In the genomic region with DNA sequence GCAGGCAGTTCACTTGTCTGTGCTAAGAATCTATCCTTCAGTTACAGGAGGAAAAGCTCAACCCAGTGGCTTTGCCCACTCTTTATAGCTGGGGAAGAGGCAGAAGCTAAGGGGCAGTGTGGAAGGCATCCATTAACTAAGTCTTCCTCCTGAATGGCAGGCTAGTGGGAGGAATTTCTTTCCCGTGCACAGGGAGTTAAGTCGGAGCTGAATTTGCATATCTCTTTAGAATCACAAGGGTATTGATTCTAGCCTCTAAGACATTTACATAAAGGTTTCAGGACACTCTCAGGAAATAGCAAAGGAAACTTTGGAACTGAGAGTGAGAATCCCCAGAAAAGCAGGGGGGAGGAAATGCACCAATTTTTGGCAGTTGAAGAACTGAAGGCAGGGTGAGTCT, we compare ENCODE assay signal across 1 cellular context.
TF ChIP-seq lines count a peak whose summit lies in the region.

No MANE protein-coding gene starts in this region.

TF ChIP-seq in GM23338, 12 proteins besides CTCF, POLR2A, EP300 and RAD21 (continued from another document):
- TF ChIP-seq ZNF331 (CRISPR knock-in tag; IDR thresholded peaks at IDR 0.05; ENCODE audit: low read depth) (no peak), EZH2phosphoT487 (IDR thresholded peaks at IDR 0.05; ENCODE audit: unreplicated experiment) (no peak), JUNB (IDR thresholded peaks at IDR 0.05; ENCODE audit: unreplicated experiment) (no peak), POLR2AphosphoS5 (IDR thresholded peaks at IDR 0.05; ENCODE audit: low read depth) (no peak), ZNF114 (CRISPR knock-in tag; IDR thresholded peaks at IDR 0.05) (no peak)
- TF ChIP-seq, protein P1, sequence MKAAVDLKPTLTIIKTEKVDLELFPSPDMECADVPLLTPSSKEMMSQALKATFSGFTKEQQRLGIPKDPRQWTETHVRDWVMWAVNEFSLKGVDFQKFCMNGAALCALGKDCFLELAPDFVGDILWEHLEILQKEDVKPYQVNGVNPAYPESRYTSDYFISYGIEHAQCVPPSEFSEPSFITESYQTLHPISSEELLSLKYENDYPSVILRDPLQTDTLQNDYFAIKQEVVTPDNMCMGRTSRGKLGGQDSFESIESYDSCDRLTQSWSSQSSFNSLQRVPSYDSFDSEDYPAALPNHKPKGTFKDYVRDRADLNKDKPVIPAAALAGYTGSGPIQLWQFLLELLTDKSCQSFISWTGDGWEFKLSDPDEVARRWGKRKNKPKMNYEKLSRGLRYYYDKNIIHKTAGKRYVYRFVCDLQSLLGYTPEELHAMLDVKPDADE (IDR thresholded peaks at IDR 0.05): no peak
- TF ChIP-seq, protein P2, sequence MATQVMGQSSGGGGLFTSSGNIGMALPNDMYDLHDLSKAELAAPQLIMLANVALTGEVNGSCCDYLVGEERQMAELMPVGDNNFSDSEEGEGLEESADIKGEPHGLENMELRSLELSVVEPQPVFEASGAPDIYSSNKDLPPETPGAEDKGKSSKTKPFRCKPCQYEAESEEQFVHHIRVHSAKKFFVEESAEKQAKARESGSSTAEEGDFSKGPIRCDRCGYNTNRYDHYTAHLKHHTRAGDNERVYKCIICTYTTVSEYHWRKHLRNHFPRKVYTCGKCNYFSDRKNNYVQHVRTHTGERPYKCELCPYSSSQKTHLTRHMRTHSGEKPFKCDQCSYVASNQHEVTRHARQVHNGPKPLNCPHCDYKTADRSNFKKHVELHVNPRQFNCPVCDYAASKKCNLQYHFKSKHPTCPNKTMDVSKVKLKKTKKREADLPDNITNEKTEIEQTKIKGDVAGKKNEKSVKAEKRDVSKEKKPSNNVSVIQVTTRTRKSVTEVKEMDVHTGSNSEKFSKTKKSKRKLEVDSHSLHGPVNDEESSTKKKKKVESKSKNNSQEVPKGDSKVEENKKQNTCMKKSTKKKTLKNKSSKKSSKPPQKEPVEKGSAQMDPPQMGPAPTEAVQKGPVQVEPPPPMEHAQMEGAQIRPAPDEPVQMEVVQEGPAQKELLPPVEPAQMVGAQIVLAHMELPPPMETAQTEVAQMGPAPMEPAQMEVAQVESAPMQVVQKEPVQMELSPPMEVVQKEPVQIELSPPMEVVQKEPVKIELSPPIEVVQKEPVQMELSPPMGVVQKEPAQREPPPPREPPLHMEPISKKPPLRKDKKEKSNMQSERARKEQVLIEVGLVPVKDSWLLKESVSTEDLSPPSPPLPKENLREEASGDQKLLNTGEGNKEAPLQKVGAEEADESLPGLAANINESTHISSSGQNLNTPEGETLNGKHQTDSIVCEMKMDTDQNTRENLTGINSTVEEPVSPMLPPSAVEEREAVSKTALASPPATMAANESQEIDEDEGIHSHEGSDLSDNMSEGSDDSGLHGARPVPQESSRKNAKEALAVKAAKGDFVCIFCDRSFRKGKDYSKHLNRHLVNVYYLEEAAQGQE (IDR thresholded peaks at IDR 0.05; ENCODE audit: unreplicated experiment): no peak
